ENCODE assay signal across 1 cellular context in the genomic region with DNA sequence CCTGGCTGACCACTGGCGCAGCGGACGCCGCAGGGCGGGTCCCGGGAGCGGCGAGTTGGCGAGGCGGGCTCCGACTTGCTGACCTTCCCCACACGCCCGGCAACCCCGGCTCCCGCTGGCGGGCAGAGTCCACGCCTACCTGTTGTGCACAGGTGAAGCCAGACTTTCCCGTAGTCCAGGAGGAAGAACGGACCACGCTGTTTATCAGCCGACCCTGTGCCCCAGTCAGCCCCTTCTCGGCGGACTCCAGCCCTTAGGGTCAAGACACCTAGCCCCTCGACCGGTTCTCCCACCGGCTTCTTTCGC.
TF ChIP-seq lines count a peak whose summit lies in the region.

No MANE protein-coding gene starts in this region.

TF ChIP-seq in GM12878, 131 proteins besides CTCF, POLR2A, EP300 and RAD21 (continued from another document):
- TF ChIP-seq, protein P1, sequence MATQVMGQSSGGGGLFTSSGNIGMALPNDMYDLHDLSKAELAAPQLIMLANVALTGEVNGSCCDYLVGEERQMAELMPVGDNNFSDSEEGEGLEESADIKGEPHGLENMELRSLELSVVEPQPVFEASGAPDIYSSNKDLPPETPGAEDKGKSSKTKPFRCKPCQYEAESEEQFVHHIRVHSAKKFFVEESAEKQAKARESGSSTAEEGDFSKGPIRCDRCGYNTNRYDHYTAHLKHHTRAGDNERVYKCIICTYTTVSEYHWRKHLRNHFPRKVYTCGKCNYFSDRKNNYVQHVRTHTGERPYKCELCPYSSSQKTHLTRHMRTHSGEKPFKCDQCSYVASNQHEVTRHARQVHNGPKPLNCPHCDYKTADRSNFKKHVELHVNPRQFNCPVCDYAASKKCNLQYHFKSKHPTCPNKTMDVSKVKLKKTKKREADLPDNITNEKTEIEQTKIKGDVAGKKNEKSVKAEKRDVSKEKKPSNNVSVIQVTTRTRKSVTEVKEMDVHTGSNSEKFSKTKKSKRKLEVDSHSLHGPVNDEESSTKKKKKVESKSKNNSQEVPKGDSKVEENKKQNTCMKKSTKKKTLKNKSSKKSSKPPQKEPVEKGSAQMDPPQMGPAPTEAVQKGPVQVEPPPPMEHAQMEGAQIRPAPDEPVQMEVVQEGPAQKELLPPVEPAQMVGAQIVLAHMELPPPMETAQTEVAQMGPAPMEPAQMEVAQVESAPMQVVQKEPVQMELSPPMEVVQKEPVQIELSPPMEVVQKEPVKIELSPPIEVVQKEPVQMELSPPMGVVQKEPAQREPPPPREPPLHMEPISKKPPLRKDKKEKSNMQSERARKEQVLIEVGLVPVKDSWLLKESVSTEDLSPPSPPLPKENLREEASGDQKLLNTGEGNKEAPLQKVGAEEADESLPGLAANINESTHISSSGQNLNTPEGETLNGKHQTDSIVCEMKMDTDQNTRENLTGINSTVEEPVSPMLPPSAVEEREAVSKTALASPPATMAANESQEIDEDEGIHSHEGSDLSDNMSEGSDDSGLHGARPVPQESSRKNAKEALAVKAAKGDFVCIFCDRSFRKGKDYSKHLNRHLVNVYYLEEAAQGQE (IDR thresholded peaks at IDR 0.05; ENCODE audit: low read depth, low read length): 0 out of 2 replicates have a peak, but pooled peaks have one; percentile 3
